8 cellular contexts compared by ENCODE assay signal in the genomic region with DNA sequence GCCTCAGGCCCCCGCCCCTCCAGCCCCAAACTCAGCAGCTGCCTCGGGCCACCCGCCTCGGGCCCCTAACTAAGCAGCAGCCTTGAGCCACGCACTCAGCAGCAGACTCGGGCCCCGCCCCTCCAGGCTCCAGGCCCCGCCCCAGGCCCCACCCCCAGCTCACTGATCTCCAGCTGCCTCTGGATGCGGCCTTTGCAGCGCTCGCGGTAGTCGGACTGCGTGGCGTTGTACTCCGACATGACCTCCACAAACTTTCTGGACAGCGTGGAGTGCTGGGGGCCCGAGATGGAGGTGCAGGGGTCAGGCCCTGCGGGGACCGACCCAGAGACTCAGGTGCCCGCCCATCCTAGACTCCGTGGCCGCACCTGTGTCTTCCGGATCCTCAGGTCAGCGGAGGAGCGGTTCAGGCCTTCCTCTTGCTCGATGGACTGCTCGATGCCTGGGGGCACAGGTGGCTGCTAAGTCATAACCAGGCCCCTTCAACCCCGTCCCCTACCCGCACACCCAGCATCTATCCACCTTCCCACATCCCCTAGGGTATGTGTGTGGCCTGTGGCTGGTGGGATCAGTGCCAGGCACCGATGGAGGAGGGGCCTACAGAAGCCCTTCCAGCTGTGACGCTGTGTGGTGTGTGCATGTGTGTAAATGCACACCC. TPM values are rescaled to one million over a fixed set of nuclear protein-coding genes. Genes with fewer than 3 reads are reported as not detected.
DNase-seq lines count a peak whose midpoint lies in the region; ATAC-seq and TF ChIP-seq lines count a peak whose summit lies in the region.

No MANE protein-coding gene starts in this region.

- H3K4me1 ChIP-seq in right atrium auricular region (peaks cover 0 to 9% of the 10 kb centered on the region in 2 donors), testis (peaks cover 10% of the 10 kb centered on the region)

- no peak for TF ChIP-seq POLR2A in testis (IDR thresholded peaks at IDR 0.05)

- H3K9me3 ChIP-seq in right atrium auricular region (no peaks in the 10 kb centered on the region), testis (no peaks in the 10 kb centered on the region)

- TF ChIP-seq CTCF in right atrium auricular region (IDR thresholded peaks at IDR 0.05), result no peak
- TF ChIP-seq CTCF in testis (IDR thresholded peaks at IDR 0.05), result no peak

- H3K4me3 ChIP-seq in right atrium auricular region, result peak overlapping the region in 1 of 2 donors; percentile 35
- peak overlapping the region; percentile 1 to 43 for H3K4me3 ChIP-seq in testis

- H3K27me3 ChIP-seq in right atrium auricular region (no peaks in the 10 kb centered on the region), testis (no peaks in the 10 kb centered on the region)

- no peak overlapping the region for H3K27ac ChIP-seq in right atrium auricular region
- H3K27ac ChIP-seq in testis, result peak overlapping the region in 1 of 2 donors; percentile 8

- DNase-seq in Right ventricle myocardium superior (peak; percentile 65), right atrium auricular region (ENCODE audit: low spot score) (no peak), amniotic epithelial cell (ENCODE audit: low read depth) (peak; percentile 52), left kidney (ENCODE audit: low read depth, low spot score) (peak; percentile 87), testis (peak; percentile 77), medulla oblongata (ENCODE audit: extremely low spot score) (no peak), NCI-H510A treated with DMSO at 0.1 percent for 48 hours (lab: John Stamatoyannopoulos, UW) (no peak)

- H3K36me3 ChIP-seq in right atrium auricular region (no peaks in the 10 kb centered on the region), testis (ENCODE audit: low read depth, missing control alignments) (no peaks in the 10 kb centered on the region)

- 28 to 39% methylated on average over 5 to 29 of the region's 32 CpGs for WGBS in testis, 2 donors

- peak; percentile 66 for ATAC-seq in Right ventricle myocardium superior (ENCODE audit: poor library complexity)
- no peak for ATAC-seq in GM18861 (IDR thresholded peaks at IDR 0.05; ENCODE audit: unreplicated experiment)

- intact Hi-C loops in Right ventricle myocardium superior (cut with DNase I) (no loop called here), testis (cut with DNase I; ENCODE audit: low total_unique reads) (no loop called here)

RNA-seq across cellular contexts. Expression of a gene that starts 15.4 kb away (rescaled TPM):
- total RNA-seq in Right ventricle myocardium superior, result 1.7 TPM
- 1 to 10 TPM; 2.6 TPM for total RNA-seq in right atrium auricular region
- total RNA-seq in testis, result 10 to 100 TPM; 24.7 to 28.2 TPM
- polyA plus RNA-seq in testis (ENCODE audit: insufficient read depth, low read depth, low replicate concordance), result 13.2 TPM

RNA-seq across cellular contexts. Expression of a gene that starts 20.7 kb away (rescaled TPM):
- total RNA-seq in Right ventricle myocardium superior (74.8 TPM), right atrium auricular region (10 to 100 TPM; 58.9 to 60.9 TPM), testis (100 to 1,000 TPM; 241 to 252 TPM)
- 231 TPM for polyA plus RNA-seq in testis (ENCODE audit: insufficient read depth, low read depth, low replicate concordance)

RNA-seq across cellular contexts. Expression of a gene that starts 20.9 kb away (rescaled TPM):
- 11.8 TPM for total RNA-seq in Right ventricle myocardium superior
- total RNA-seq in right atrium auricular region, result 10 to 100 TPM in 1 of 2 donors, 1 to 10 TPM in 1; 6.3 to 12.9 TPM
- total RNA-seq in testis, result 10 to 100 TPM; 19.7 to 25.0 TPM
- 27.7 TPM for polyA plus RNA-seq in testis (ENCODE audit: insufficient read depth, low read depth, low replicate concordance)

RNA-seq across cellular contexts. Expression of a gene that starts 34.5 kb away (rescaled TPM):
- total RNA-seq in Right ventricle myocardium superior (18.6 TPM), right atrium auricular region (10 to 100 TPM; 15.5 to 31.5 TPM), testis (10 to 100 TPM; 29.0 to 33.1 TPM)
- polyA plus RNA-seq in testis (ENCODE audit: insufficient read depth, low read depth, low replicate concordance), result 21.6 TPM

RNA-seq across cellular contexts. Expression of a gene that starts 36.5 kb away (rescaled TPM):
- 2.7 TPM for total RNA-seq in Right ventricle myocardium superior
- 1 to 10 TPM; 1.6 to 2.2 TPM for total RNA-seq in right atrium auricular region
- 10 to 100 TPM; 15.0 to 24.8 TPM for total RNA-seq in testis
- polyA plus RNA-seq in testis (ENCODE audit: insufficient read depth, low read depth, low replicate concordance), result 10.3 TPM

Comparison
In these comparisons a context has a peak if more than half of its experiments do, and no peak if none do; other contexts are left out.
1. DNase-seq: peak in Right ventricle myocardium superior (single experiment), amniotic epithelial cell (single experiment), left kidney (single experiment) and testis (single experiment); none in right atrium auricular region (single experiment), medulla oblongata (single experiment) and NCI-H510A treated with DMSO at 0.1 percent for 48 hours (single experiment).